9 cellular contexts compared by ENCODE assay signal in genomic region chr4:147780137-147780777, GRCh38. TPM values are rescaled to one million over a fixed set of nuclear protein-coding genes. Genes with fewer than 3 reads are reported as not detected.
DNase-seq lines count a peak whose midpoint lies in the region; ATAC-seq lines count a peak whose summit lies in the region.
"Had no signal": no experiment of that assay in that cellular context is flagged by ENCODE, and none has a peak within 500 bp of the region (broad histone marks: within the 10 kb centered on the region; RNA-seq: fewer than 3 reads in every experiment).

No MANE protein-coding gene starts in this region.

- DNase-seq in activated CD4-positive, alpha-beta T cell treated with anti-CD3 and anti-CD28 coated beads for 36 hours, result no peak
- no peak for DNase-seq in activated CD4-positive, alpha-beta T cell treated with anti-CD3 and anti-CD28 coated beads for 1 hour
- peak; percentile 30 for DNase-seq in SKM-1 (lab: John Stamatoyannopoulos, UW; ENCODE audit: unreplicated experiment)
- peak; percentile 35 for DNase-seq in stimulated activated naive B cell treated with anti-CD40 and anti-IgM and Interleukin-4, amounts not matched to agents 10 μg/mL and 1 μg/mL and 100 μg/mL, for 72 hours
- no peak for DNase-seq in SW480 (ENCODE audit: low spot score)
- DNase-seq in hippocampal formation (lab: John Stamatoyannopoulos, UW), result no peak
- no peak for DNase-seq in ACHN
- DNase-seq: NCI-H524 treated with DMSO at 0.1 percent for 48 hours had no signal

- no peak overlapping the region for H3K27ac Mint-ChIP-seq in activated CD4-positive, alpha-beta T cell treated with anti-CD3 and anti-CD28 coated beads for 36 hours
- no peak overlapping the region for H3K27ac Mint-ChIP-seq in stimulated activated naive B cell treated with anti-CD40 and anti-IgM and Interleukin-4, amounts not matched to agents 10 μg/mL and 1 μg/mL and 100 μg/mL, for 72 hours

- no peaks in the 10 kb centered on the region for H3K9me3 Mint-ChIP-seq in activated CD4-positive, alpha-beta T cell treated with anti-CD3 and anti-CD28 coated beads for 36 hours (ENCODE audit: low read depth)
- H3K9me3 Mint-ChIP-seq in stimulated activated naive B cell treated with anti-CD40 and anti-IgM and Interleukin-4, amounts not matched to agents 10 μg/mL and 1 μg/mL and 100 μg/mL, for 72 hours, result peaks cover 0 to 1% of the 10 kb centered on the region in 2 donors

- POLR2A ChIA-PET in activated CD4-positive, alpha-beta T cell treated with anti-CD3 and anti-CD28 coated beads for 36 hours (lab: Charles Lee), result no interaction called here

- intact Hi-C loops in activated CD4-positive, alpha-beta T cell treated with anti-CD3 and anti-CD28 coated beads for 36 hours (cut with DNase I, micrococcal nuclease), result no loop called here

- no peaks in the 10 kb centered on the region for H3K27me3 Mint-ChIP-seq in activated CD4-positive, alpha-beta T cell treated with anti-CD3 and anti-CD28 coated beads for 36 hours
- no peaks in the 10 kb centered on the region for H3K27me3 Mint-ChIP-seq in stimulated activated naive B cell treated with anti-CD40 and anti-IgM and Interleukin-4, amounts not matched to agents 10 μg/mL and 1 μg/mL and 100 μg/mL, for 72 hours

- H3K4me3 Mint-ChIP-seq in activated CD4-positive, alpha-beta T cell treated with anti-CD3 and anti-CD28 coated beads for 36 hours, result no peak overlapping the region
- H3K4me3 Mint-ChIP-seq in stimulated activated naive B cell treated with anti-CD40 and anti-IgM and Interleukin-4, amounts not matched to agents 10 μg/mL and 1 μg/mL and 100 μg/mL, for 72 hours, result peak overlapping the region; percentile 17 to 57

- in situ Hi-C loops in ACHN (cut with HindIII; ENCODE audit: low pct_ligation_motif_present, low pct_unique_long_range_greater_than_20kb, low sequenced_read_pairs), result no loop called here

- no peaks in the 10 kb centered on the region for H3K36me3 Mint-ChIP-seq in activated CD4-positive, alpha-beta T cell treated with anti-CD3 and anti-CD28 coated beads for 36 hours (ENCODE audit: low read depth)
- no peaks in the 10 kb centered on the region for H3K36me3 Mint-ChIP-seq in stimulated activated naive B cell treated with anti-CD40 and anti-IgM and Interleukin-4, amounts not matched to agents 10 μg/mL and 1 μg/mL and 100 μg/mL, for 72 hours

- peaks cover 32% of the 10 kb centered on the region for H3K4me1 Mint-ChIP-seq in activated CD4-positive, alpha-beta T cell treated with anti-CD3 and anti-CD28 coated beads for 36 hours
- peaks cover 12 to 16% of the 10 kb centered on the region in 2 donors for H3K4me1 Mint-ChIP-seq in stimulated activated naive B cell treated with anti-CD40 and anti-IgM and Interleukin-4, amounts not matched to agents 10 μg/mL and 1 μg/mL and 100 μg/mL, for 72 hours

- ATAC-seq in activated CD4-positive, alpha-beta T cell treated with anti-CD3 and anti-CD28 coated beads for 36 hours, result peak; percentile 67
- peak; percentile 64 for ATAC-seq in HG02884 (IDR thresholded peaks at IDR 0.05; ENCODE audit: unreplicated experiment)
- ATAC-seq in stimulated activated naive B cell treated with anti-CD40 and anti-IgM and Interleukin-4, amounts not matched to agents 10 μg/mL and 1 μg/mL and 100 μg/mL, for 72 hours (replicated peaks), result peak; percentile 81 to 92

- CTCF ChIA-PET in activated CD4-positive, alpha-beta T cell treated with anti-CD3 and anti-CD28 coated beads for 36 hours (lab: Charles Lee), result no interaction called here

RNA-seq across cellular contexts. Expression of gene ARHGAP10, which starts 48.4 kb away (rescaled TPM):
- total RNA-seq in activated CD4-positive, alpha-beta T cell treated with anti-CD3 and anti-CD28 coated beads for 36 hours, result 1 to 10 TPM; 6.1 to 6.2 TPM

Comparison
In these comparisons a context has a peak if more than half of its experiments do, and no peak if none do; other contexts are left out.
1. DNase-seq: peak in SKM-1 (single experiment) and stimulated activated naive B cell treated with anti-CD40 and anti-IgM and Interleukin-4, amounts not matched to agents 10 μg/mL and 1 μg/mL and 100 μg/mL, for 72 hours (single experiment); none in activated CD4-positive, alpha-beta T cell treated with anti-CD3 and anti-CD28 coated beads for 36 hours (single experiment), activated CD4-positive, alpha-beta T cell treated with anti-CD3 and anti-CD28 coated beads for 1 hour (single experiment), SW480 (single experiment), hippocampal formation (0 of 2) and ACHN (single experiment).
2. Peak in every context shown above with its lines, with median percentiles within 50 percentile points of each other: ATAC-seq.